Comparison of ENCODE assay signal across 22 cellular contexts in the genomic region with DNA sequence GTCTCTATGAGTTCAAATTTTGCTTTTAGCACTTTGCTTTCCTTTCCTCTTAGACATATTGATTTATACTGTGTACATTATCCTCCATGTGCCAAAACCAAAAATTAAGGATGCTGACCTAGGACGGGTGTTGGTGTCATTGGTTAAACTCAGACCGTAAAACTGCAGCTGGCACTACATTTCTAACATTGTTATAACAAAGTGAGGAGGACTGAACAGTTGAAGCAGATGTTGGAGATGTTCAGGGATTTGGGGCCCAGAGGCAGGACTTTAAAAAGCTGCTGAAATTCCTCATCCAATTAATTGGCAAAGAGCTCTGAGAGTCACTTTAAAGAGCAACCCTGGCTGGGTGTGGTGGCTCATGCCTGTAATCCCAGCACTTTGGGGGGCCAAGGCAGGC.
DNase-seq lines count a peak whose midpoint lies in the region; ATAC-seq, FAIRE-seq and TF ChIP-seq lines count a peak whose summit lies in the region.
"Had no signal": no experiment of that assay in that cellular context is flagged by ENCODE, and none has a peak within 500 bp of the region (broad histone marks: within the 10 kb centered on the region; RNA-seq: fewer than 3 reads in every experiment).

No MANE protein-coding gene starts in this region.

- H3K27ac ChIP-seq in Karpas-422 (ENCODE audit: low read length) (no peak overlapping the region), endodermal cell (ENCODE audit: low read depth, low read length) (no peak overlapping the region)
- H3K27ac ChIP-seq: BLaER1, HL-60, RWPE1, SK-N-MC had no signal

- H3K79me2 ChIP-seq in Karpas-422 (ENCODE audit: low read length): no peaks in the 10 kb centered on the region

- H4K20me1 ChIP-seq in Karpas-422 (ENCODE audit: insufficient read depth, low read depth, low read length): no peaks in the 10 kb centered on the region
- H4K20me1 ChIP-seq: BLaER1 had no signal

- H3K4me1 ChIP-seq in Karpas-422 (ENCODE audit: low read length): no peaks in the 10 kb centered on the region
- no peaks in the 10 kb centered on the region for H3K4me1 ChIP-seq in endodermal cell (ENCODE audit: control insufficient read depth, insufficient read depth, low read length)
- H3K4me1 ChIP-seq in mucosa of descending colon (ENCODE audit: low read depth): no peaks in the 10 kb centered on the region
- H3K4me1 ChIP-seq: BLaER1 had no signal

- H3K36me3 ChIP-seq in Karpas-422 (ENCODE audit: insufficient read depth, low read length) (no peaks in the 10 kb centered on the region), endodermal cell (ENCODE audit: control insufficient read depth, insufficient read depth, low read length) (no peaks in the 10 kb centered on the region), mucosa of descending colon (ENCODE audit: low read depth) (no peaks in the 10 kb centered on the region)
- H3K36me3 ChIP-seq: BLaER1, HAP-1 had no signal

- H3K9me3 ChIP-seq in Karpas-422 (ENCODE audit: low read length) (no peaks in the 10 kb centered on the region), endodermal cell (ENCODE audit: control insufficient read depth, low read length) (no peaks in the 10 kb centered on the region), mucosa of descending colon (no peaks in the 10 kb centered on the region)
- H3K9me3 ChIP-seq: BLaER1, HAP-1 had no signal

- no peak overlapping the region for H3K4me3 ChIP-seq in Karpas-422 (ENCODE audit: low read length)
- H3K4me3 ChIP-seq in endodermal cell (ENCODE audit: low read length): no peak overlapping the region
- no peak overlapping the region for H3K4me3 ChIP-seq in mucosa of descending colon
- H3K4me3 ChIP-seq: BLaER1, HAP-1, SK-N-MC had no signal

- whole genome bisulfite sequencing in endodermal cell (ENCODE audit: insufficient coverage in 1 of 2, insufficient read length in 1 of 2), 2 experiments: 97 to 100% methylated on average over 2 of the region's 2 CpGs

- H3K4me3 Mint-ChIP-seq in endodermal cell (no peak overlapping the region), osteocyte (ENCODE audit: unreplicated experiment) (no peak overlapping the region)
- H3K4me3 Mint-ChIP-seq: CD8-positive, alpha-beta T cell had no signal

- FAIRE-seq in D721Med (lab: Jason Lieb, UNC): no peak
- FAIRE-seq: HTR-8/SVneo had no signal

- no peak overlapping the region for H3K4me2 ChIP-seq in Karpas-422 (ENCODE audit: low read depth, low read length, poor library complexity, severe bottlenecking)
- H3K4me2 ChIP-seq: BLaER1 had no signal

- H3K9me3 Mint-ChIP-seq in endodermal cell (no peaks in the 10 kb centered on the region), osteocyte (ENCODE audit: unreplicated experiment) (no peaks in the 10 kb centered on the region)
- H3K9me3 Mint-ChIP-seq: CD8-positive, alpha-beta T cell had no signal

- no peak overlapping the region for H2AFZ ChIP-seq in Karpas-422 (ENCODE audit: low read length)

- H3K27me3 Mint-ChIP-seq in endodermal cell (ENCODE audit: insufficient read depth) (no peaks in the 10 kb centered on the region), osteocyte (ENCODE audit: unreplicated experiment) (no peaks in the 10 kb centered on the region)

- TF ChIP-seq CTCF in endodermal cell (conservative IDR thresholded peaks at IDR 0.05) (no peak), osteocyte (IDR thresholded peaks at IDR 0.05) (no peak), D721Med (IDR thresholded peaks at IDR 0.05; ENCODE audit: insufficient read depth, missing control alignments) (no peak), mucosa of descending colon (IDR thresholded peaks at IDR 0.05) (no peak)

- H3K36me3 Mint-ChIP-seq in endodermal cell (ENCODE audit: low read depth) (peaks cover 13% of the 10 kb centered on the region), osteocyte (ENCODE audit: unreplicated experiment) (peaks cover 12% of the 10 kb centered on the region)
- H3K36me3 Mint-ChIP-seq: CD8-positive, alpha-beta T cell had no signal

- H3K4me1 Mint-ChIP-seq in endodermal cell (peaks cover 14% of the 10 kb centered on the region), osteocyte (ENCODE audit: unreplicated experiment) (peaks cover 57% of the 10 kb centered on the region)

- H3K9ac ChIP-seq in Karpas-422 (ENCODE audit: low read length) (no peak overlapping the region), endodermal cell (ENCODE audit: extremely low read depth, low read length, poor library complexity, severe bottlenecking) (no peak overlapping the region)
- H3K9ac ChIP-seq: BLaER1 had no signal

- peak; percentile 2 for DNase-seq in NCI-H1105 treated with DMSO at 0.1 percent for 48 hours (lab: John Stamatoyannopoulos, UW)
- no peak for DNase-seq in NCI-H1105 (lab: John Stamatoyannopoulos, UW)
- peak; percentile 14 for DNase-seq in Karpas-422
- DNase-seq in endodermal cell: no peak
- DNase-seq in osteocyte (ENCODE audit: extremely low spot score, unreplicated experiment): no peak
- no peak for DNase-seq in D721Med (ENCODE audit: insufficient read length, low spot score)
- no peak for DNase-seq in AML-193 (lab: John Stamatoyannopoulos, UW)
- no peak for DNase-seq in mucosa of descending colon
- DNase-seq: 8988T; CD8-positive, alpha-beta T cell; DND-41; NCI-H146; NCI-H2081 treated with DMSO at 0.1 percent for 48 hours; NCI-H2227 treated with DMSO at 0.1 percent for 48 hours; NCI-H526 treated with DMSO at 0.1 percent for 48 hours; PC-3 had no signal

- H3K27me3 ChIP-seq in Karpas-422 (ENCODE audit: low read length) (no peaks in the 10 kb centered on the region), endodermal cell (ENCODE audit: control insufficient read depth, insufficient read depth, low read length, poor library complexity, severe bottlenecking) (no peaks in the 10 kb centered on the region)
- H3K27me3 ChIP-seq: BLaER1 had no signal

- no peak for ATAC-seq in mucosa of descending colon
- ATAC-seq: CD8-positive, alpha-beta T cell; PC-3 had no signal

- H3K27ac Mint-ChIP-seq in endodermal cell (peak overlapping the region; percentile 9), osteocyte (ENCODE audit: unreplicated experiment) (peak overlapping the region; percentile 48)
- H3K27ac Mint-ChIP-seq: CD8-positive, alpha-beta T cell had no signal

- intact Hi-C loops in mucosa of descending colon (cut with DNase I, micrococcal nuclease): no loop called here

- no peaks in the 10 kb centered on the region for H3K9me2 ChIP-seq in Karpas-422 (replicated peaks; ENCODE audit: insufficient read depth, low read length)

Comparison
In these comparisons a context has a peak if more than half of its experiments do, and no peak if none do; other contexts are left out.
1. DNase-seq: peak in NCI-H1105 treated with DMSO at 0.1 percent for 48 hours (single experiment) and Karpas-422 (single experiment); none in NCI-H1105 (single experiment), endodermal cell (single experiment), osteocyte (single experiment), D721Med (single experiment), AML-193 (0 of 2) and mucosa of descending colon (0 of 3).